In genomic region chr7:3200504-3200903, GRCh38 we compare ENCODE assay signal across 8 cellular contexts.
DNase-seq lines count a peak whose midpoint lies in the region; ATAC-seq and TF ChIP-seq lines count a peak whose summit lies in the region.
"Had no signal": no experiment of that assay in that cellular context is flagged by ENCODE, and none has a peak within 500 bp of the region (broad histone marks: within the 10 kb centered on the region; RNA-seq: fewer than 3 reads in every experiment).

No MANE protein-coding gene starts in this region.

- ATAC-seq in HG03159 (IDR thresholded peaks at IDR 0.05; ENCODE audit: unreplicated experiment) (no peak), GM18867 (IDR thresholded peaks at IDR 0.05; ENCODE audit: unreplicated experiment) (no peak)

- TF ChIP-seq CTCF in GM12873 (IDR thresholded peaks at IDR 0.05; ENCODE audit: insufficient read depth, low read depth, low read length, missing control alignments): peak; percentile 64
- peak; percentile 34 for TF ChIP-seq CTCF in NB4 (IDR thresholded peaks at IDR 0.05; ENCODE audit: low read depth, low read length)
- TF ChIP-seq CTCF in choroid plexus epithelial cell (conservative IDR thresholded peaks at IDR 0.05; ENCODE audit: low read depth, low read length): peak; percentile 93

- H3K4me3 ChIP-seq in NB4 (ENCODE audit: low read depth, low read length): no peak overlapping the region
- no peak overlapping the region for H3K4me3 ChIP-seq in choroid plexus epithelial cell (ENCODE audit: low read depth, low read length)
- H3K4me3 ChIP-seq: lung had no signal

- DNase-seq in NB4 (ENCODE audit: low read depth): peak; percentile 20
- DNase-seq in choroid plexus epithelial cell (ENCODE audit: low read depth): peak; percentile 85
- peak; percentile 30 for DNase-seq in non-pigmented ciliary epithelial cell (ENCODE audit: low read depth)
- DNase-seq in NCI-H2029 (lab: John Stamatoyannopoulos, UW): no peak

- TF ChIP-seq POLR2A in NB4 (IDR thresholded peaks at IDR 0.05; ENCODE audit: extremely low read depth, insufficient read length): no peak

Comparison
In these comparisons a context has a peak if more than half of its experiments do, and no peak if none do; other contexts are left out.
1. CTCF ChIP-seq: peak in every context shown above with its lines; median percentile 93 in choroid plexus epithelial cell; 64 in GM12873; 34 in NB4.